Comparison of ENCODE assay signal across 32 cellular contexts in the genomic region with DNA sequence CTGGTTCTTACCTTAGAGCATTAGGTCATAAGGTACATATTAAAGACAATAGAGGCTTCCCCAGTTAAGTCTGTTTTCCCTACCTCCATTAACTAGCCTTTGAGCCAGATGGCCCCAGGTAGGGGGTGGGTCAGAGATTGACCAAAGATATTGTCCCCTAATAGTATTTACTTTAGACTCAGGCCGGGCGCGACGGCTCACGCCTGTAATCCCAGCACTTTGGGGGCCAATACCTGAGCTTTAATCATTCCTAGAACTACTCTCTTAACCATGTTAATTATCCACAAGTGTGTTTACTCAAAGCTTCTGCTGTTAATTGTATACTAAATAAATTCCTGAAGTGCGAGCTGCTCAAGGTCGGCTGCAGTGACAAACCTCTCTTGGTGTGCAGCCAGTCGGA. TPM values are rescaled to one million over a fixed set of nuclear protein-coding genes. Genes with fewer than 3 reads are reported as not detected.
DNase-seq lines count a peak whose midpoint lies in the region; ATAC-seq and TF ChIP-seq lines count a peak whose summit lies in the region.
"Had no signal": no experiment of that assay in that cellular context is flagged by ENCODE, and none has a peak within 500 bp of the region (broad histone marks: within the 10 kb centered on the region; RNA-seq: fewer than 3 reads in every experiment).

No MANE protein-coding gene starts in this region.

- DNase-seq in NCI-H2196 (lab: John Stamatoyannopoulos, UW; ENCODE audit: unreplicated experiment): peak; percentile 27
- no peak for DNase-seq in NCI-H2196 treated with DMSO at 0.1 percent for 48 hours (lab: John Stamatoyannopoulos, UW; ENCODE audit: unreplicated experiment)
- peak; percentile 56 for DNase-seq in NCI-H69 (lab: John Stamatoyannopoulos, UW)
- DNase-seq in hepatocyte (ENCODE audit: low spot score): peak; percentile 40
- no peak for DNase-seq in omental fat pad (ENCODE audit: low spot score)
- DNase-seq in A673 (ENCODE audit: low spot score): no peak
- DNase-seq: 8988T; activated CD4-positive, alpha-beta T cell treated with anti-CD3 and anti-CD28 coated beads for 4 hours; activated CD8-positive, alpha-beta T cell treated with anti-CD3 and anti-CD28 coated beads, Interleukin-2, amount 10 ng/mL, durations not matched to agents 7 days and 5 days; activated naive CD4-positive, alpha-beta T cell treated with anti-CD3 and anti-CD28 coated beads, Interleukin-2, amount 50 U/mL, for 16 hours; body of pancreas; HCEC 1CT; head of caudate nucleus; Kasumi-1; mucosa of descending colon; NCI-H1436 treated with DMSO at 0.1 percent for 48 hours; NCI-H2171; NCI-H524 treated with DMSO at 0.1 percent for 48 hours; T1000 had no signal

- H4K20me1 ChIP-seq in hepatocyte (ENCODE audit: insufficient read depth, poor library complexity, severe bottlenecking): no peaks in the 10 kb centered on the region

- H3K9me2 ChIP-seq in hepatocyte (replicated peaks; ENCODE audit: insufficient read depth): no peaks in the 10 kb centered on the region

- ATAC-seq in HG02763 (IDR thresholded peaks at IDR 0.05; ENCODE audit: unreplicated experiment): no peak
- ATAC-seq in HG02970 (IDR thresholded peaks at IDR 0.05; ENCODE audit: low FRiP score, unreplicated experiment): no peak
- no peak for ATAC-seq in omental fat pad (ENCODE audit: low FRiP score)
- ATAC-seq: activated CD8-positive, alpha-beta T cell treated with anti-CD3 and anti-CD28 coated beads, Interleukin-2, amount 10 ng/mL, durations not matched to agents 7 days and 5 days; body of pancreas; mucosa of descending colon; natural killer cell treated with Interleukin-12 subunit alpha and Interleukin-12 subunit beta and Interleukin-15 and Interleukin-18, amount 100 ng/mL, for 72 hours; stimulated activated memory B cell treated with anti-CD40 and anti-IgM and Interleukin-4, amounts not matched to agents 10 μg/mL and 1 μg/mL and 100 μg/mL, for 72 hours had no signal

- TF ChIP-seq CTCF in hepatocyte (IDR thresholded peaks at IDR 0.05; ENCODE audit: poor library complexity) (no peak), omental fat pad (IDR thresholded peaks at IDR 0.05) (no peak), A673 (conservative IDR thresholded peaks at IDR 0.05; ENCODE audit: low read depth, low read length) (no peak)

- no peak overlapping the region for H3K27ac ChIP-seq in hepatocyte
- no peak overlapping the region for H3K27ac ChIP-seq in A673 (ENCODE audit: low read depth, low read length, poor library complexity, severe bottlenecking)
- H3K27ac ChIP-seq: body of pancreas, SJSA1, VCaP had no signal

- peak overlapping the region; percentile 58 for H3K4me2 ChIP-seq in hepatocyte

- POLR2A ChIA-PET in A673 (lab: Charles Lee; ENCODE audit: low non-redundant PET): no interaction called here

- H2AFZ ChIP-seq in hepatocyte: no peak overlapping the region

- H3K79me2 ChIP-seq in hepatocyte: no peaks in the 10 kb centered on the region

- H3K36me3 ChIP-seq in hepatocyte (replicated peaks; ENCODE audit: insufficient read depth, low read depth) (no peaks in the 10 kb centered on the region), A673 (ENCODE audit: insufficient read depth, low read length, poor library complexity, severe bottlenecking) (no peaks in the 10 kb centered on the region)
- H3K36me3 ChIP-seq: SJSA1 had no signal

- intact Hi-C loops in A673 (cut with micrococcal nuclease; ENCODE audit: unreplicated experiment): no loop called here

- H3K9me3 ChIP-seq in hepatocyte (ENCODE audit: low read depth) (no peaks in the 10 kb centered on the region), A673 (ENCODE audit: low read depth, low read length, poor library complexity, severe bottlenecking) (no peaks in the 10 kb centered on the region)
- H3K9me3 ChIP-seq: body of pancreas, mucosa of descending colon, SJSA1 had no signal

- CTCF ChIA-PET in A673 (lab: Charles Lee): no interaction called here

- H3K4me3 ChIP-seq in hepatocyte (no peak overlapping the region), A673 (ENCODE audit: low read depth, low read length, poor library complexity, severe bottlenecking) (no peak overlapping the region)
- H3K4me3 ChIP-seq: body of pancreas, lung, mucosa of descending colon, SJSA1 had no signal

- H3K27me3 ChIP-seq in hepatocyte (no peaks in the 10 kb centered on the region), A673 (replicated peaks; ENCODE audit: insufficient read depth, low read depth, low read length, poor library complexity) (no peaks in the 10 kb centered on the region)
- H3K27me3 ChIP-seq: body of pancreas, SJSA1 had no signal

- H3K4me1 ChIP-seq in hepatocyte (ENCODE audit: insufficient read depth) (peaks cover 3% of the 10 kb centered on the region), A673 (ENCODE audit: insufficient read depth, low read length, poor library complexity, severe bottlenecking) (no peaks in the 10 kb centered on the region)
- H3K4me1 ChIP-seq: body of pancreas, SJSA1 had no signal

- BruUV-seq in A673 (replicated peaks; lab: Mats Ljungman, UMichigan): no TSS peak

- WGBS in hepatocyte (ENCODE audit: low lambda C conversion rate, missing lambda C conversion rate): 36% methylated on average over 8 of the region's 8 CpGs

RNA-seq across cellular contexts. Expression of gene AMBN, which starts 28.0 kb away (rescaled TPM):
- total RNA-seq in hepatocyte (not detected in 2 replicates), omental fat pad (not detected), A673 (2021) (2.1 and 3.8 TPM in 2 replicates)
- polyA plus RNA-seq in hepatocyte: not detected in 2 replicates
- total RNA-seq: activated CD8-positive, alpha-beta T cell treated with anti-CD3 and anti-CD28 coated beads, Interleukin-2, amount 10 ng/mL, durations not matched to agents 7 days and 5 days; activated T-helper 2 cell treated with anti-CD3 and anti-CD28 coated beads, Interferon-gamma antibody, Interleukin-2, Interleukin-4, amounts not matched to agents 10 μg/mL and 5 μg/mL and 100 μg/mL, durations not matched to agents 14 hours and 24 hours and 36 hours; body of pancreas; fibroblast of villous mesenchyme; lung; mucosa of descending colon; natural killer cell treated with Interleukin-12 subunit alpha and Interleukin-12 subunit beta and Interleukin-15 and Interleukin-18, amount 100 ng/mL, for 72 hours; osteocyte; RPMI7951; SJSA1; skeletal muscle tissue had no signal
- polyA plus RNA-seq: esophagus, lung had no signal

RNA-seq across cellular contexts. Expression of gene AMTN, which starts 45.7 kb away (rescaled TPM):
- not detected in 2 replicates for total RNA-seq in hepatocyte
- not detected in 2 replicates for polyA plus RNA-seq in hepatocyte
- not detected for total RNA-seq in omental fat pad
- total RNA-seq in A673 (2021): not detected in 2 replicates
- total RNA-seq: activated CD8-positive, alpha-beta T cell treated with anti-CD3 and anti-CD28 coated beads, Interleukin-2, amount 10 ng/mL, durations not matched to agents 7 days and 5 days; activated T-helper 2 cell treated with anti-CD3 and anti-CD28 coated beads, Interferon-gamma antibody, Interleukin-2, Interleukin-4, amounts not matched to agents 10 μg/mL and 5 μg/mL and 100 μg/mL, durations not matched to agents 14 hours and 24 hours and 36 hours; body of pancreas; fibroblast of villous mesenchyme; mucosa of descending colon; natural killer cell treated with Interleukin-12 subunit alpha and Interleukin-12 subunit beta and Interleukin-15 and Interleukin-18, amount 100 ng/mL, for 72 hours; osteocyte; RPMI7951; SJSA1; skeletal muscle tissue had no signal
- polyA plus RNA-seq: lung had no signal

Comparison
In these comparisons a context has a peak if more than half of its experiments do, and no peak if none do; other contexts are left out.
1. DNase-seq: peak in NCI-H2196 (single experiment), NCI-H69 (single experiment) and hepatocyte (single experiment); none in NCI-H2196 treated with DMSO at 0.1 percent for 48 hours (single experiment), omental fat pad (single experiment) and A673 (single experiment).